In the genomic region with DNA sequence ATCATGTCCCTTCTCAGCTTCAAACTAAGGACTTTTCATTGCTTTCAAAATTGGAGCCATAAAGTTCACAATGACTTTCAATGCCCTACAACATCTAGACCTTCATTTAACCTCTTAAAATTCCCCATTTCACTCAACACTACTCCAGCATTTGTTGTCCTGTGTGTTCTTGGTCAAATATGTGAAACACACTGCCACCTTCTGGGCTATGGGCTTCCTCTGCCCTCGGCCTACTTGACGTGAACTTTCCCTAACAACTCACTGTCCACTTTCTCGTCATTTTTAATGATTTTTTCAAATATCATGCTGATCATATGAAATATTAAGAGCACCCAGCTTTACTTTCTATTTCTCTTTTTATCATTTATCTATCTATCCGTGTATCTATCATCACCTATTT, we compare ENCODE assay signal across 14 cellular contexts.
DNase-seq lines count a peak whose midpoint lies in the region; ATAC-seq lines count a peak whose summit lies in the region.
"Had no signal": no experiment of that assay in that cellular context is flagged by ENCODE, and none has a peak within 500 bp of the region (broad histone marks: within the 10 kb centered on the region; RNA-seq: fewer than 3 reads in every experiment).

No MANE protein-coding gene starts in this region.

- no peak overlapping the region for H3K27ac Mint-ChIP-seq in activated naive CD4-positive, alpha-beta T cell treated with anti-CD3 and anti-CD28 coated beads for 36 hours
- H3K27ac Mint-ChIP-seq: activated naive CD8-positive, alpha-beta T cell treated with anti-CD3 and anti-CD28 coated beads for 36 hours had no signal

- CTCF ChIA-PET in activated naive CD4-positive, alpha-beta T cell treated with anti-CD3 and anti-CD28 coated beads for 36 hours (lab: Charles Lee), result interaction anchor here (0.6 to 1.2 kb wide), 2 partner anchors 9 to 1130 kb away, joined by 3 read pairs; no protein-coding TSS in a partner anchor

- H3K4me1 Mint-ChIP-seq in activated naive CD4-positive, alpha-beta T cell treated with anti-CD3 and anti-CD28 coated beads for 36 hours (ENCODE audit: low read depth), result no peaks in the 10 kb centered on the region
- H3K4me1 Mint-ChIP-seq: activated naive CD8-positive, alpha-beta T cell treated with anti-CD3 and anti-CD28 coated beads for 36 hours had no signal

- ATAC-seq in left cardiac atrium, result no peak

- H3K4me3 Mint-ChIP-seq in activated naive CD4-positive, alpha-beta T cell treated with anti-CD3 and anti-CD28 coated beads for 36 hours, result no peak overlapping the region
- H3K4me3 Mint-ChIP-seq: activated naive CD8-positive, alpha-beta T cell treated with anti-CD3 and anti-CD28 coated beads for 36 hours had no signal

- peak; percentile 2 for DNase-seq in COLO829 (ENCODE audit: low spot score)
- DNase-seq in Kasumi-1 (lab: John Stamatoyannopoulos, UW), result peak; percentile 28 to 43
- DNase-seq in SHP77 (lab: John Stamatoyannopoulos, UW), result peak; percentile 32 to 48
- DNase-seq in iPS-NIHi7 (ENCODE audit: extremely low spot score), result peak; percentile 10
- no peak for DNase-seq in MV-4-11 (lab: John Stamatoyannopoulos, UW)
- DNase-seq in activated naive CD4-positive, alpha-beta T cell treated with anti-CD3 and anti-CD28 coated beads for 36 hours, result no peak
- DNase-seq in stimulated activated CD4-positive, alpha-beta T cell treated with anti-CD3 and anti-CD28 coated beads, Interleukin-12 subunit alpha, Interleukin-12 subunit beta, amount 100 ng/mL, for 4 hours, result no peak
- no peak for DNase-seq in left cardiac atrium
- DNase-seq: activated CD4-positive, alpha-beta T cell treated with anti-CD3 and anti-CD28 coated beads for 1 hour; activated naive CD8-positive, alpha-beta T cell treated with anti-CD3 and anti-CD28 coated beads for 36 hours; GOT3; NCI-H2227 treated with DMSO at 0.1 percent for 48 hours; stimulated activated CD4-positive, alpha-beta T cell treated with anti-CD3 and anti-CD28 coated beads, Interleukin-4, amount 100 ng/mL, for 4 hours; transverse colon had no signal

- H3K27me3 Mint-ChIP-seq in activated naive CD4-positive, alpha-beta T cell treated with anti-CD3 and anti-CD28 coated beads for 36 hours (ENCODE audit: low read depth), result no peaks in the 10 kb centered on the region
- H3K27me3 Mint-ChIP-seq: activated naive CD8-positive, alpha-beta T cell treated with anti-CD3 and anti-CD28 coated beads for 36 hours had no signal

- H3K36me3 Mint-ChIP-seq in activated naive CD4-positive, alpha-beta T cell treated with anti-CD3 and anti-CD28 coated beads for 36 hours (ENCODE audit: low read depth), result no peaks in the 10 kb centered on the region
- H3K36me3 Mint-ChIP-seq: activated naive CD8-positive, alpha-beta T cell treated with anti-CD3 and anti-CD28 coated beads for 36 hours had no signal

- intact Hi-C loops in activated naive CD4-positive, alpha-beta T cell treated with anti-CD3 and anti-CD28 coated beads for 36 hours (cut with micrococcal nuclease), result no loop called here
- intact Hi-C loops in left cardiac atrium (cut with DNase I), result no loop called here

- H3K9me3 Mint-ChIP-seq in activated naive CD4-positive, alpha-beta T cell treated with anti-CD3 and anti-CD28 coated beads for 36 hours, result no peaks in the 10 kb centered on the region
- H3K9me3 Mint-ChIP-seq: activated naive CD8-positive, alpha-beta T cell treated with anti-CD3 and anti-CD28 coated beads for 36 hours had no signal

Comparison
In these comparisons a context has a peak if more than half of its experiments do, and no peak if none do; other contexts are left out.
1. DNase-seq: peak in COLO829 (single experiment), Kasumi-1 (2 of 2), SHP77 (2 of 2) and iPS-NIHi7 (single experiment); none in MV-4-11 (single experiment), activated naive CD4-positive, alpha-beta T cell treated with anti-CD3 and anti-CD28 coated beads for 36 hours (single experiment), stimulated activated CD4-positive, alpha-beta T cell treated with anti-CD3 and anti-CD28 coated beads, Interleukin-12 subunit alpha, Interleukin-12 subunit beta, amount 100 ng/mL, for 4 hours (single experiment) and left cardiac atrium (single experiment).